Comparison of ENCODE assay signal across 12 cellular contexts in the genomic region with DNA sequence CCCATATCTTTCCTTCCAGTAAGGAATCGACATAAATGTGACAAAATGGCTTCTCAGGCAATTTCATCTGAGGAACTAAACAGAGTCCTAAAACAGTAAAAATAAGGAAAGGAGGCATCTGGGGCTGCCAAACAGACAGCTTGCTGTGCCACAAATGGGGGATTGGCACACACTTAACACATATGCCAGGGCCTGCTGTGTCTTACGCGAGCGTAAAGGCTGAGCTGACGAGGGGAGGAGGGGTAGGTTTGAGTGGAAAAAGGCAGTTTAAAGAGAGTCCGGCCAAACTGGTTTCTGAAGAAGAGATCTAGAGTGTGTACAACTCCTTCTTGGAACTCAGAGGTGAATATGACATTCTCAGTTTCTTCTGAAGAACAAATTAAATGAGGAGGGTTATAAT.
DNase-seq lines count a peak whose midpoint lies in the region; ATAC-seq and TF ChIP-seq lines count a peak whose summit lies in the region.
"Had no signal": no experiment of that assay in that cellular context is flagged by ENCODE, and none has a peak within 500 bp of the region (broad histone marks: within the 10 kb centered on the region; RNA-seq: fewer than 3 reads in every experiment).

No MANE protein-coding gene starts in this region.

- peak overlapping the region; percentile 79 for H3K27ac ChIP-seq in VCaP
- H3K27ac ChIP-seq: parathyroid adenoma, SK-N-MC had no signal

- TF ChIP-seq CTCF in VCaP (conservative IDR thresholded peaks at IDR 0.05), result no peak

- peak; percentile 54 for DNase-seq in pons (ENCODE audit: low spot score)
- no peak for DNase-seq in SW480 (ENCODE audit: low spot score)
- DNase-seq in NCI-H774 (lab: John Stamatoyannopoulos, UW), result no peak
- no peak for DNase-seq in mesenteric fat pad (ENCODE audit: low spot score)
- DNase-seq in DMS53 (lab: John Stamatoyannopoulos, UW), result no peak
- DNase-seq: activated B cell treated with CpG ODN at 0.5 μM for 24 hours; stimulated activated naive CD4-positive, alpha-beta T cell treated with Interleukin-2 at 50 U/mL for 16 hours had no signal

- ATAC-seq in GM19395 (IDR thresholded peaks at IDR 0.05; ENCODE audit: unreplicated experiment) (peak; percentile 23), HG03095 (IDR thresholded peaks at IDR 0.05; ENCODE audit: unreplicated experiment) (peak; percentile 29)
